Comparison of ENCODE assay signal across 2 cellular contexts in genomic region chr13:38340624-38341023, GRCh38.
TF ChIP-seq lines count a peak whose summit lies in the region.

No MANE protein-coding gene starts in this region.

TF ChIP-seq in GM23338, 12 proteins besides CTCF, POLR2A, EP300 and RAD21:
- TF ChIP-seq NANOG (IDR thresholded peaks at IDR 0.05; ENCODE audit: borderline replicate concordance) (no peak), ZNF114 (CRISPR knock-in tag; IDR thresholded peaks at IDR 0.05) (no peak), STAT1 (IDR thresholded peaks at IDR 0.05; ENCODE audit: unreplicated experiment) (no peak), POLR2AphosphoS5 (IDR thresholded peaks at IDR 0.05; ENCODE audit: low read depth) (no peak), REST (IDR thresholded peaks at IDR 0.05; ENCODE audit: unreplicated experiment) (no peak), EZH2 (IDR thresholded peaks at IDR 0.05; ENCODE audit: low read depth, unreplicated experiment) (no peak), CREB1 (CRISPR knock-in tag; IDR thresholded peaks at IDR 0.05; ENCODE audit: low read depth) (no peak), ETS1 (IDR thresholded peaks at IDR 0.05) (no peak), ZNF331 (CRISPR knock-in tag; IDR thresholded peaks at IDR 0.05; ENCODE audit: low read depth) (no peak), JUNB (IDR thresholded peaks at IDR 0.05; ENCODE audit: unreplicated experiment) (no peak)

TF ChIP-seq in H1, 55 proteins besides CTCF, POLR2A, EP300 and RAD21:
- TF ChIP-seq CHD1 (IDR thresholded peaks at IDR 0.05; ENCODE audit: low read depth, low read length) (no peak), GTF2F1 (IDR thresholded peaks at IDR 0.05; ENCODE audit: borderline replicate concordance, low read depth, low read length) (no peak), BACH1 (IDR thresholded peaks at IDR 0.05; ENCODE audit: low read length) (no peak), MAX (IDR thresholded peaks at IDR 0.05) (no peak), CBX5 (IDR thresholded peaks at IDR 0.05; ENCODE audit: low read depth, low read length) (no peak), BRCA1 (IDR thresholded peaks at IDR 0.05; ENCODE audit: low read depth, low read length) (no peak), SUZ12 (IDR thresholded peaks at IDR 0.05; ENCODE audit: low read length) (no peak), E2F6 (IDR thresholded peaks at IDR 0.05) (no peak), SIX5 (IDR thresholded peaks at IDR 0.05; ENCODE audit: low read depth, low read length) (no peak), TAF7 (optimal IDR thresholded peaks at IDR 0.05; ENCODE audit: borderline replicate concordance, low read depth, low read length) (no peak), FOSL1 (IDR thresholded peaks at IDR 0.05; ENCODE audit: insufficient read depth, low read depth, low read length) (no peak), EZH2 (IDR thresholded peaks at IDR 0.05; ENCODE audit: low read depth, low read length, severe bottlenecking) (no peak), KDM4A (IDR thresholded peaks at IDR 0.05; ENCODE audit: low read depth, low read length, severe bottlenecking) (no peak), BCL11A (IDR thresholded peaks at IDR 0.05; ENCODE audit: low read depth in 2 of 2, low read length in 2 of 2) (no peak), RFX5 (IDR thresholded peaks at IDR 0.05; ENCODE audit: borderline replicate concordance, low read depth, low read length) (no peak), ZNF274 (IDR thresholded peaks at IDR 0.05; ENCODE audit: borderline replicate concordance, extremely low read depth, low read length) (no peak), SP4 (IDR thresholded peaks at IDR 0.05; ENCODE audit: low read length) (no peak), SIRT6 (IDR thresholded peaks at IDR 0.05; ENCODE audit: low read length) (no peak)
